Comparison of ENCODE assay signal across 1 cellular context in genomic region chr13:110331362-110331761, GRCh38.
TF ChIP-seq lines count a peak whose summit lies in the region.

No MANE protein-coding gene starts in this region.

TF ChIP-seq in IMR-90, 13 proteins besides CTCF, POLR2A, EP300 and RAD21 (continued from another document):
- TF ChIP-seq USF2 (IDR thresholded peaks at IDR 0.05; ENCODE audit: low read depth, low read length): no peak
- no peak for TF ChIP-seq SMC3 (IDR thresholded peaks at IDR 0.05; ENCODE audit: low read depth, low read length)
- TF ChIP-seq BHLHE40 (IDR thresholded peaks at IDR 0.05; ENCODE audit: low read depth, low read length): no peak
- no peak for TF ChIP-seq NFE2L2 (IDR thresholded peaks at IDR 0.05; ENCODE audit: low read depth, low read length)
TF ChIP-seq in IMR-90: peak in this region for 0.
